ENCODE assay signal across 19 cellular contexts in the genomic region with DNA sequence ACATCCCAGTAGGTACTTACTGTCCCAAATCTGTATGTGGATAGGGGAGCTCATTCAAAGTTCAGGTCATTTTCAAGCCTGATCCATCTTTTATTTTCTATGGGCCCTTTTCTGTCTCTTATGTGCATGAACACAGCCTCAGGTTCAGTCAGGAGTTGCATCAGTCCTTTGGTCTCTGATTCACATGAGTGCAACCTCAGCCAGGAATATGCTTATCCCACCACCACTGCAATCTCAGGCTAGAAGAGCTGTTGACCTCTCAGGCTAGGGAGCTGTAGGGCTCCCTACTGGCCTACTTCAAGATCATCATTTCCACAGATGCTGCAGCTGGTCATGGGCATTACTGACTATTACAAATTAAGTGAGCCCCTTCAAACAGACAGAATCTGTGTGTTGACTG.
"Had no signal": no experiment of that assay in that cellular context is flagged by ENCODE, and none has a peak within 500 bp of the region (broad histone marks: within the 10 kb centered on the region; RNA-seq: fewer than 3 reads in every experiment).

No MANE protein-coding gene starts in this region.

- H3K27ac Mint-ChIP-seq: activated CD8-positive, alpha-beta memory T cell treated with anti-CD3 and anti-CD28 coated beads, Interleukin-2, amount 10 ng/mL, durations not matched to agents 7 days and 5 days; activated naive CD4-positive, alpha-beta T cell treated with anti-CD3 and anti-CD28 coated beads, Interleukin-2, amount 50 U/mL, for 72 hours; neural progenitor cell; stimulated activated effector memory CD8-positive, alpha-beta T cell treated with anti-CD3 and anti-CD28 coated beads, Interleukin-12 subunit alpha, Interleukin-12 subunit beta, amount 100 ng/mL, for 72 hours had no signal

- H3K4me1 Mint-ChIP-seq: activated CD8-positive, alpha-beta memory T cell treated with anti-CD3 and anti-CD28 coated beads, Interleukin-2, amount 10 ng/mL, durations not matched to agents 7 days and 5 days; neural progenitor cell; stimulated activated effector memory CD8-positive, alpha-beta T cell treated with anti-CD3 and anti-CD28 coated beads, Interleukin-12 subunit alpha, Interleukin-12 subunit beta, amount 100 ng/mL, for 72 hours had no signal

- H3K4me1 ChIP-seq: neural progenitor cell, upper lobe of right lung had no signal

- ATAC-seq: activated CD8-positive, alpha-beta memory T cell treated with anti-CD3 and anti-CD28 coated beads, Interleukin-2, amount 10 ng/mL, durations not matched to agents 7 days and 5 days; activated naive CD4-positive, alpha-beta T cell treated with anti-CD3 and anti-CD28 coated beads, Interleukin-2, amount 50 U/mL, for 72 hours; left colon; sciatic nerve; stimulated activated effector memory CD8-positive, alpha-beta T cell treated with anti-CD3 and anti-CD28 coated beads, Interleukin-12 subunit alpha, Interleukin-12 subunit beta, amount 100 ng/mL, for 72 hours; upper lobe of right lung had no signal

- H3K9me3 Mint-ChIP-seq: activated CD4-positive, alpha-beta memory T cell treated with anti-CD3 and anti-CD28 coated beads for 36 hours; activated naive CD4-positive, alpha-beta T cell treated with anti-CD3 and anti-CD28 coated beads, Interleukin-2, amount 50 U/mL, for 72 hours; stimulated activated effector memory CD8-positive, alpha-beta T cell treated with anti-CD3 and anti-CD28 coated beads, Interleukin-12 subunit alpha, Interleukin-12 subunit beta, amount 100 ng/mL, for 72 hours had no signal

- DNase-seq: activated CD4-positive, alpha-beta memory T cell treated with anti-CD3 and anti-CD28 coated beads for 36 hours; activated CD8-positive, alpha-beta memory T cell treated with anti-CD3 and anti-CD28 coated beads, Interleukin-2, amount 10 ng/mL, durations not matched to agents 7 days and 5 days; activated T-cell treated with anti-CD3 and anti-CD28 coated beads, Interleukin-2, amount 50 U/mL, for 1 hour; amniotic stem cell; central memory CD4-positive, alpha-beta T cell; cortex of kidney; effector CD4-positive, alpha-beta T cell; left colon; ovary; stimulated activated CD4-positive, alpha-beta T cell treated with anti-CD3 and anti-CD28 coated beads, Interleukin-2, amount 100 ng/mL, for 24 hours; T-helper 9 cell; upper lobe of right lung; WERI-Rb-1 had no signal

- H3K4me2 ChIP-seq: neural progenitor cell had no signal

- H3K4me3 ChIP-seq: lung, neural progenitor cell, ovary, thoracic aorta, upper lobe of right lung had no signal

- H3K27ac ChIP-seq: neural progenitor cell, ovary, thoracic aorta, upper lobe of right lung, WERI-Rb-1 had no signal

- H3K9ac ChIP-seq: neural progenitor cell had no signal

- H3K4me3 Mint-ChIP-seq: activated CD4-positive, alpha-beta memory T cell treated with anti-CD3 and anti-CD28 coated beads for 36 hours; activated CD8-positive, alpha-beta memory T cell treated with anti-CD3 and anti-CD28 coated beads, Interleukin-2, amount 10 ng/mL, durations not matched to agents 7 days and 5 days; neural progenitor cell; stimulated activated effector memory CD8-positive, alpha-beta T cell treated with anti-CD3 and anti-CD28 coated beads, Interleukin-12 subunit alpha, Interleukin-12 subunit beta, amount 100 ng/mL, for 72 hours had no signal

- H3K36me3 ChIP-seq: neural progenitor cell, ovary, thoracic aorta, WERI-Rb-1 had no signal

- H3K27me3 Mint-ChIP-seq: activated CD4-positive, alpha-beta memory T cell treated with anti-CD3 and anti-CD28 coated beads for 36 hours; activated CD8-positive, alpha-beta memory T cell treated with anti-CD3 and anti-CD28 coated beads, Interleukin-2, amount 10 ng/mL, durations not matched to agents 7 days and 5 days had no signal

- H3K27me3 ChIP-seq: neural progenitor cell, ovary, upper lobe of right lung had no signal
